16 cellular contexts compared by ENCODE assay signal in genomic region chr13:96431044-96431581, GRCh38.
DNase-seq lines count a peak whose midpoint lies in the region; ATAC-seq, FAIRE-seq and TF ChIP-seq lines count a peak whose summit lies in the region.
"Had no signal": no experiment of that assay in that cellular context is flagged by ENCODE, and none has a peak within 500 bp of the region (broad histone marks: within the 10 kb centered on the region; RNA-seq: fewer than 3 reads in every experiment).

No MANE protein-coding gene starts in this region.

- CTCF ChIA-PET in HEK293T (lab: Yijun Ruan, JAX), result no interaction called here
- CTCF ChIA-PET in GM12878 (lab: Yijun Ruan, JAX), result no interaction called here

- no peak overlapping the region for H3K27ac ChIP-seq in GM12878 (ENCODE audit: control insufficient read depth, insufficient read depth)
- H3K27ac ChIP-seq: A549, C4-2B had no signal

- H3K9me3 ChIP-seq in GM12878 (replicated peaks; ENCODE audit: control insufficient read depth, insufficient read depth, low read length), result no peaks in the 10 kb centered on the region
- H3K9me3 ChIP-seq: A549, BE2C had no signal

- no peak for ATAC-seq in GM12878
- ATAC-seq in HG03139 (IDR thresholded peaks at IDR 0.05; ENCODE audit: unreplicated experiment), result no peak
- ATAC-seq: A549, HCT116 had no signal

- no peak overlapping the region for H3K4me2 ChIP-seq in GM12878 (ENCODE audit: control insufficient read depth, insufficient read depth)
- H3K4me2 ChIP-seq: A549 had no signal

- no peak for FAIRE-seq in GM12878 (lab: Jason Lieb, UNC)
- FAIRE-seq: A549, D721Med, GM18507, H54 had no signal

- no peak for TF ChIP-seq POLR2A in GM12878 (IDR thresholded peaks at IDR 0.05; ENCODE audit: low read depth, low read length)

- DNase-seq in HEK293T (ENCODE audit: extremely low spot score), result peak; percentile 6
- DNase-seq in Jurkat, Clone E6-1 (ENCODE audit: low read depth, low spot score), result peak; percentile 19
- no peak for DNase-seq in GM12878 (ENCODE audit: low read depth, low spot score)
- DNase-seq in iPS-NIHi11 (ENCODE audit: low spot score), result peak; percentile 13
- no peak for DNase-seq in kidney tubule cell (ENCODE audit: low spot score)
- DNase-seq in DMS153 treated with DMSO at 0.1 percent for 48 hours (lab: John Stamatoyannopoulos, UW; ENCODE audit: unreplicated experiment), result no peak
- DNase-seq: BE2C; CD4-positive, alpha-beta memory T cell; COR-L47 had no signal

- POLR2A ChIA-PET in HEK293T (lab: Yijun Ruan, JAX), result no interaction called here
- POLR2A ChIA-PET in GM12878 (lab: Charles Lee), result no interaction called here

- no peak for TF ChIP-seq RAD21 in GM12878 (IDR thresholded peaks at IDR 0.05; ENCODE audit: insufficient read depth, low read depth, low read length)

- in situ Hi-C loops in GM12878 (cut with MboI), result no loop called here

- TF ChIP-seq EP300 in GM12878 (IDR thresholded peaks at IDR 0.05; ENCODE audit: borderline replicate concordance in 1 of 2, control insufficient read depth in 1 of 2, low read depth in 2 of 2, low read length in 2 of 2), result no peak

- TF ChIP-seq CTCF in GM12878 (IDR thresholded peaks at IDR 0.05 in 2 of 3, conservative IDR thresholded peaks at IDR 0.05 in 1 of 3; ENCODE audit: control insufficient read depth in 2 of 3, extremely low read depth in 1 of 3, insufficient read depth in 1 of 3, low read depth in 3 of 3, low read length in 3 of 3), result no peak

- H3K9ac ChIP-seq in GM12878 (ENCODE audit: control insufficient read depth, insufficient read depth, low read length), result no peak overlapping the region

- intact Hi-C loops in GM12878 (cut with micrococcal nuclease; ENCODE audit: unreplicated experiment), result no loop called here

- no peaks in the 10 kb centered on the region for H3K79me2 ChIP-seq in GM12878 (ENCODE audit: control insufficient read depth, insufficient read depth, low read length)

- WGBS in GM12878 (ENCODE audit: insufficient coverage, insufficient replicate concordance, low lambda C conversion rate, missing lambda C conversion rate), result 52% methylated on average over 4 of the region's 5 CpGs

- no TSS peak for BruUV-seq in GM12878 (replicated peaks; lab: Mats Ljungman, UMichigan)

- SMC1A ChIA-PET in GM12878 (lab: Charles Lee; ENCODE audit: uncharacterized antibody, unreplicated experiment), result no interaction called here

- no peaks in the 10 kb centered on the region for H3K36me3 ChIP-seq in GM12878 (ENCODE audit: control insufficient read depth in 2 of 2, insufficient read depth in 2 of 2, low read length in 1 of 2)
- H3K36me3 ChIP-seq: BE2C had no signal

- RAD21 ChIA-PET in GM12878 (lab: Charles Lee; ENCODE audit: unreplicated experiment), result no interaction called here

- H2AFZ ChIP-seq in GM12878 (ENCODE audit: control insufficient read depth, low read depth, low read length), result no peak overlapping the region

- H3K4me1 ChIP-seq in GM12878 (ENCODE audit: control insufficient read depth, insufficient read depth, low read length), result no peaks in the 10 kb centered on the region
- H3K4me1 ChIP-seq: A549, BE2C had no signal

- no peaks in the 10 kb centered on the region for H4K20me1 ChIP-seq in GM12878 (ENCODE audit: control insufficient read depth, insufficient read depth)

- no peak overlapping the region for H3K4me3 ChIP-seq in Jurkat, Clone E6-1 (ENCODE audit: low read length)
- H3K4me3 ChIP-seq in GM12878, result no peak overlapping the region
- H3K4me3 ChIP-seq: A549 had no signal

- no peaks in the 10 kb centered on the region for H3K27me3 ChIP-seq in GM12878 (replicated peaks in 1 of 2; ENCODE audit: control insufficient read depth in 2 of 2, insufficient read depth in 2 of 2, low read length in 1 of 2)
- H3K27me3 ChIP-seq: BE2C had no signal

TF ChIP-seq in HEK293T, 16 proteins besides CTCF, POLR2A, EP300 and RAD21:
- TF ChIP-seq FOXA1 (IDR thresholded peaks at IDR 0.05) (no peak), PKNOX1 (IDR thresholded peaks at IDR 0.05) (peak; percentile 92)
TF ChIP-seq in HEK293T: peak in this region for 1.

TF ChIP-seq in GM12878, 131 proteins besides CTCF, POLR2A, EP300 and RAD21:
- peak; percentile 53 for TF ChIP-seq PKNOX1 (IDR thresholded peaks at IDR 0.05)
- no peak for TF ChIP-seq MTA3 (IDR thresholded peaks at IDR 0.05; ENCODE audit: borderline replicate concordance, low read length)

Comparison
In these comparisons a context has a peak if more than half of its experiments do, and no peak if none do; other contexts are left out.
1. DNase-seq: peak in HEK293T (single experiment), Jurkat, Clone E6-1 (single experiment) and iPS-NIHi11 (single experiment); none in GM12878 (single experiment), kidney tubule cell (single experiment) and DMS153 treated with DMSO at 0.1 percent for 48 hours (single experiment).